Comparison of ENCODE assay signal across 8 cellular contexts in genomic region chr3:50299929-50300680, GRCh38. TPM values are rescaled to one million over a fixed set of nuclear protein-coding genes. Genes with fewer than 3 reads are reported as not detected.
DNase-seq lines count a peak whose midpoint lies in the region; ATAC-seq and TF ChIP-seq lines count a peak whose summit lies in the region.

No MANE protein-coding gene starts in this region.

- peaks cover 28% of the 10 kb centered on the region for H3K4me1 ChIP-seq in HUES6 (ENCODE audit: control insufficient read depth, insufficient read depth, low read length)
- peaks cover 17% of the 10 kb centered on the region for H3K4me1 ChIP-seq in parathyroid adenoma

- H3K36me3 Mint-ChIP-seq in activated CD8-positive, alpha-beta T cell treated with anti-CD3 and anti-CD28 coated beads, Interleukin-2, amount 10 ng/mL, durations not matched to agents 7 days and 5 days (ENCODE audit: low read depth) = peaks cover 2% of the 10 kb centered on the region

- peak overlapping the region; percentile 99 for H3K27ac Mint-ChIP-seq in activated CD8-positive, alpha-beta T cell treated with anti-CD3 and anti-CD28 coated beads, Interleukin-2, amount 10 ng/mL, durations not matched to agents 7 days and 5 days

- no peak for ATAC-seq in activated CD8-positive, alpha-beta T cell treated with anti-CD3 and anti-CD28 coated beads, Interleukin-2, amount 10 ng/mL, durations not matched to agents 7 days and 5 days
- ATAC-seq in HG03439 (IDR thresholded peaks at IDR 0.05; ENCODE audit: unreplicated experiment) (no peak), HG02642 (IDR thresholded peaks at IDR 0.05; ENCODE audit: poor library complexity, unreplicated experiment) (no peak)

- H2AFZ ChIP-seq in parathyroid adenoma = peak overlapping the region; percentile 89

- H3K36me3 ChIP-seq in HUES6 (ENCODE audit: control insufficient read depth, insufficient read depth, low read length) (peaks cover 6% of the 10 kb centered on the region; the same call in 1 of the 2 replicates), parathyroid adenoma (ENCODE audit: control insufficient read depth, insufficient read depth, low read length) (no peaks in the 10 kb centered on the region)

- H3K4me1 Mint-ChIP-seq in activated CD8-positive, alpha-beta T cell treated with anti-CD3 and anti-CD28 coated beads, Interleukin-2, amount 10 ng/mL, durations not matched to agents 7 days and 5 days (ENCODE audit: low read depth) = peaks cover 32% of the 10 kb centered on the region

- H3K9me3 ChIP-seq in HUES6 (ENCODE audit: control insufficient read depth, insufficient read depth, low read depth, low read length) = no peaks in the 10 kb centered on the region
- H3K9me3 ChIP-seq in parathyroid adenoma (ENCODE audit: control insufficient read depth, low read length) = no peaks in the 10 kb centered on the region

- no peaks in the 10 kb centered on the region for H3K27me3 Mint-ChIP-seq in activated CD8-positive, alpha-beta T cell treated with anti-CD3 and anti-CD28 coated beads, Interleukin-2, amount 10 ng/mL, durations not matched to agents 7 days and 5 days (ENCODE audit: low read depth)

- peak overlapping the region; percentile 65 for H3K9ac ChIP-seq in HUES6 (ENCODE audit: low read length)
- no peak overlapping the region for H3K9ac ChIP-seq in parathyroid adenoma

- DNase-seq in AG10803 (ENCODE audit: low read depth) (peak; percentile 76), globus pallidus (ENCODE audit: low spot score) (peak; percentile 92), NCI-H1694 treated with DMSO at 0.1 percent for 48 hours (lab: John Stamatoyannopoulos, UW) (no peak)
- no peak for DNase-seq in activated CD8-positive, alpha-beta T cell treated with anti-CD3 and anti-CD28 coated beads, Interleukin-2, amount 10 ng/mL, durations not matched to agents 7 days and 5 days

- H3K27me3 ChIP-seq in HUES6 (ENCODE audit: control insufficient read depth, insufficient read depth, low read length) (no peaks in the 10 kb centered on the region), parathyroid adenoma (ENCODE audit: control insufficient read depth, insufficient read depth, low read length) (no peaks in the 10 kb centered on the region)

- peak overlapping the region; percentile 64 for H3K4me2 ChIP-seq in parathyroid adenoma (ENCODE audit: low read length)

- H3K4me3 ChIP-seq in AG10803 (ENCODE audit: low read length) (peak overlapping the region; percentile 70), HUES6 (ENCODE audit: low read depth, low read length) (peak overlapping the region; percentile 56), parathyroid adenoma (ENCODE audit: low read depth, low read length) (peak overlapping the region; percentile 69)

- H3K9me3 Mint-ChIP-seq in activated CD8-positive, alpha-beta T cell treated with anti-CD3 and anti-CD28 coated beads, Interleukin-2, amount 10 ng/mL, durations not matched to agents 7 days and 5 days (ENCODE audit: insufficient read depth) = no peaks in the 10 kb centered on the region

- H3K4me3 Mint-ChIP-seq in activated CD8-positive, alpha-beta T cell treated with anti-CD3 and anti-CD28 coated beads, Interleukin-2, amount 10 ng/mL, durations not matched to agents 7 days and 5 days = peak overlapping the region; percentile 97

- peak overlapping the region; percentile 55; the same call in 1 of the 2 replicates for H3K27ac ChIP-seq in HUES6 (ENCODE audit: low read depth, low read length)
- peak overlapping the region; percentile 82 for H3K27ac ChIP-seq in parathyroid adenoma

- H3K79me2 ChIP-seq in parathyroid adenoma = peaks cover 2% of the 10 kb centered on the region

- POLR2A ChIA-PET in activated CD8-positive, alpha-beta T cell treated with anti-CD3 and anti-CD28 coated beads, Interleukin-2, amount 10 ng/mL, durations not matched to agents 7 days and 5 days (lab: Charles Lee) = interaction anchor here (0.7 to 3.5 kb wide), 12 partner anchors 12 to 306 kb away, joined by 3 to 27 read pairs (median 4); partner anchors contain the start of genes GNAI2 and RASSF1

- no peak for TF ChIP-seq CTCF in AG10803 (conservative IDR thresholded peaks at IDR 0.05; ENCODE audit: low read length)
- TF ChIP-seq CTCF in parathyroid adenoma (IDR thresholded peaks at IDR 0.05) = no peak

- CTCF ChIA-PET in activated CD8-positive, alpha-beta T cell treated with anti-CD3 and anti-CD28 coated beads, Interleukin-2, amount 10 ng/mL, durations not matched to agents 7 days and 5 days (lab: Charles Lee) = interaction anchor here (0.9 to 10.1 kb wide), 11 partner anchors 13 to 242 kb away, joined by 3 to 113 read pairs (median 6); partner anchors contain the start of genes HYAL2 and RASSF1

RNA-seq across cellular contexts. Expression of gene HYAL3, which starts 0.9 kb away (rescaled TPM):
- total RNA-seq in activated CD8-positive, alpha-beta T cell treated with anti-CD3 and anti-CD28 coated beads, Interleukin-2, amount 10 ng/mL, durations not matched to agents 7 days and 5 days = 10 to 100 TPM in 1 of 2 experiments, 1 to 10 TPM in 1; 9.7 to 12.7 TPM

RNA-seq across cellular contexts. Expression of gene NAA80, which starts 0.9 kb away (rescaled TPM):
- total RNA-seq in activated CD8-positive, alpha-beta T cell treated with anti-CD3 and anti-CD28 coated beads, Interleukin-2, amount 10 ng/mL, durations not matched to agents 7 days and 5 days = 10 to 100 TPM; 26.8 to 28.5 TPM

RNA-seq across cellular contexts. Expression of gene HYAL1, which starts 3.3 kb away (rescaled TPM):
- under 1 TPM in 1 of 2 experiments, not detected in 1; 0.16 TPM for total RNA-seq in activated CD8-positive, alpha-beta T cell treated with anti-CD3 and anti-CD28 coated beads, Interleukin-2, amount 10 ng/mL, durations not matched to agents 7 days and 5 days

RNA-seq across cellular contexts. Expression of gene IFRD2, which starts 7.9 kb away (rescaled TPM):
- 10 to 100 TPM; 81.3 to 85.1 TPM for total RNA-seq in activated CD8-positive, alpha-beta T cell treated with anti-CD3 and anti-CD28 coated beads, Interleukin-2, amount 10 ng/mL, durations not matched to agents 7 days and 5 days

RNA-seq across cellular contexts. Expression of gene LSMEM2, which starts 21.2 kb away (rescaled TPM):
- not detected for total RNA-seq in activated CD8-positive, alpha-beta T cell treated with anti-CD3 and anti-CD28 coated beads, Interleukin-2, amount 10 ng/mL, durations not matched to agents 7 days and 5 days

Comparison
In these comparisons a context has a peak if more than half of its experiments do, and no peak if none do; other contexts are left out.
1. DNase-seq: peak in AG10803 (single experiment) and globus pallidus (single experiment); none in activated CD8-positive, alpha-beta T cell treated with anti-CD3 and anti-CD28 coated beads, Interleukin-2, amount 10 ng/mL, durations not matched to agents 7 days and 5 days (single experiment) and NCI-H1694 treated with DMSO at 0.1 percent for 48 hours (single experiment).
2. Peak in every context shown above with its lines, with median percentiles within 50 percentile points of each other: H3K4me3 ChIP-seq.